In genomic region chr1:57612833-57613232, GRCh38 we compare ENCODE assay signal across 30 cellular contexts.
"Had no signal": no experiment of that assay in that cellular context is flagged by ENCODE, and none has a peak within 500 bp of the region (broad histone marks: within the 10 kb centered on the region; RNA-seq: fewer than 3 reads in every experiment).

No MANE protein-coding gene starts in this region.

- H3K4me3 ChIP-seq: adrenal gland, ascending aorta, body of pancreas, breast epithelium, cardiac muscle cell had no signal

- H3K27ac ChIP-seq: adrenal gland, ascending aorta, body of pancreas, brain microvascular endothelial cell, breast epithelium, cardiac muscle cell had no signal

- H3K9me3 ChIP-seq: adrenal gland, ascending aorta, body of pancreas, breast epithelium had no signal

- H3K27me3 ChIP-seq: adrenal gland, ascending aorta, body of pancreas, brain microvascular endothelial cell, breast epithelium, cardiac muscle cell had no signal

- H3K36me3 ChIP-seq: adrenal gland, ascending aorta, brain microvascular endothelial cell, breast epithelium, cardiac muscle cell had no signal

- DNase-seq: activated effector memory CD4-positive, alpha-beta T cell treated with anti-CD3 and anti-CD28 coated beads, Interleukin-2, amount 50 U/mL, for 16 hours; activated effector memory CD4-positive, alpha-beta T cell treated with Interleukin-2 at 50 U/mL for 16 hours; activated gamma-delta T cell; activated gamma-delta T cell treated with Interleukin-2 at 50 U/mL for 16 hours; activated naive CD4-positive, alpha-beta T cell; activated naive CD4-positive, alpha-beta T cell treated with anti-CD3 and anti-CD28 coated beads for 36 hours; activated naive CD4-positive, alpha-beta T cell treated with anti-CD3 and anti-CD28 coated beads, Interleukin-2, amount 10 ng/mL, durations not matched to agents 7 days and 5 days; activated naive CD4-positive, alpha-beta T cell treated with anti-CD3 and anti-CD28 coated beads, Interleukin-2, amount 50 U/mL, for 16 hours; activated naive CD4-positive, alpha-beta T cell treated with Interleukin-2 at 50 U/mL for 16 hours; activated naive CD8-positive, alpha-beta T cell treated with anti-CD3 and anti-CD28 coated beads for 36 hours; activated naive CD8-positive, alpha-beta T cell treated with anti-CD3 and anti-CD28 coated beads, Interleukin-2, amount 10 ng/mL, durations not matched to agents 7 days and 5 days; activated naive CD8-positive, alpha-beta T cell treated with anti-CD3 and anti-CD28 coated beads, Interleukin-2, amount 50 U/mL, for 24 hours; activated T-cell treated with anti-CD3 and anti-CD28 coated beads, Interleukin-2, amount 50 U/mL, for 1 hour; activated T-cell treated with anti-CD3 and anti-CD28 coated beads, Interleukin-2, amount 50 U/mL, for 24 hours; activated T-cell treated with anti-CD3 and anti-CD28 coated beads, Interleukin-2, amount 50 U/mL, for 4 hours; activated T-cell treated with anti-CD3 and anti-CD28 coated beads, Interleukin-2, amount 50 U/mL, for 48 hours; activated T-cell treated with anti-CD3 and anti-CD28 coated beads, Interleukin-2, amount 50 U/mL, for 72 hours; adrenal gland; amniotic stem cell; amygdala; anterior cingulate cortex; aorta; body of pancreas; brain microvascular endothelial cell; caudate nucleus; central memory CD4-positive, alpha-beta T cell; cerebellar nuclear complex had no signal

- H3K4me1 ChIP-seq: adrenal gland, ascending aorta, body of pancreas, breast epithelium had no signal
